In genomic region chr6:161503570-161503969, GRCh38 we compare ENCODE assay signal across 23 cellular contexts.
"Had no signal": no experiment of that assay in that cellular context is flagged by ENCODE, and none has a peak within 500 bp of the region (broad histone marks: within the 10 kb centered on the region; RNA-seq: fewer than 3 reads in every experiment).

No MANE protein-coding gene starts in this region.

- H3K4me3 Mint-ChIP-seq: dendritic cell treated with granulocyte-macrophage colony-stimulating factor and Interleukin-4, amounts not matched to agents 40 ng/mL and 50 ng/mL, for 4 days had no signal

- H3K27ac ChIP-seq: colonic mucosa, epithelial cell of prostate, esophagus squamous epithelium, gastrocnemius medialis, heart right ventricle, left lung, lower lobe of right lung had no signal

- H3K4me3 ChIP-seq: colonic mucosa, esophagus squamous epithelium, gastrocnemius medialis, heart right ventricle, left lung, lower lobe of right lung had no signal

- H3K36me3 ChIP-seq: colonic mucosa, esophagus squamous epithelium, gastrocnemius medialis, heart right ventricle, left lung, lower lobe of right lung had no signal

- DNase-seq: cerebellar nuclear complex; colonic mucosa; cortex of kidney; effector CD4-positive, alpha-beta T cell; effector memory CD4-positive, alpha-beta T cell; erythroblast; esophagus squamous epithelium; foreskin fibroblast; foreskin melanocyte; gastrocnemius medialis; glutamatergic neuron; head of caudate nucleus; heart right ventricle; hippocampal formation; left cardiac atrium; left lung; left ventricle myocardium superior; lower lobe of right lung; mesenchymal stem cell; midbrain had no signal

- H3K27ac Mint-ChIP-seq: dendritic cell treated with granulocyte-macrophage colony-stimulating factor and Interleukin-4, amounts not matched to agents 40 ng/mL and 50 ng/mL, for 4 days had no signal

- H3K27me3 ChIP-seq: colonic mucosa, esophagus squamous epithelium, gastrocnemius medialis, heart right ventricle, left lung had no signal

- ATAC-seq: esophagus mucosa, gastrocnemius medialis, heart right ventricle, left cardiac atrium, left lung, left ventricle myocardium superior, lower lobe of right lung had no signal

- H3K9me3 ChIP-seq: colonic mucosa, esophagus squamous epithelium, gastrocnemius medialis, heart right ventricle, left lung, lower lobe of right lung had no signal

- H3K27me3 Mint-ChIP-seq: dendritic cell treated with granulocyte-macrophage colony-stimulating factor and Interleukin-4, amounts not matched to agents 40 ng/mL and 50 ng/mL, for 4 days had no signal

- H3K4me1 ChIP-seq: colonic mucosa, esophagus squamous epithelium, gastrocnemius medialis, left lung, lower lobe of right lung had no signal
